Comparison of ENCODE assay signal across 12 cellular contexts in genomic region chr17:62098623-62099231, GRCh38. TPM values are rescaled to one million over a fixed set of nuclear protein-coding genes. Genes with fewer than 3 reads are reported as not detected.
DNase-seq lines count a peak whose midpoint lies in the region; ATAC-seq and TF ChIP-seq lines count a peak whose summit lies in the region.
"Had no signal": no experiment of that assay in that cellular context is flagged by ENCODE, and none has a peak within 500 bp of the region (broad histone marks: within the 10 kb centered on the region; RNA-seq: fewer than 3 reads in every experiment).

No MANE protein-coding gene starts in this region.

- H3K27ac ChIP-seq in prostate gland (no peak overlapping the region), GM23338 (ENCODE audit: low read depth) (no peak overlapping the region)
- H3K27ac ChIP-seq: VCaP had no signal

- no peaks in the 10 kb centered on the region for H3K36me3 Mint-ChIP-seq in activated CD8-positive, alpha-beta T cell treated with anti-CD3 and anti-CD28 coated beads, Interleukin-2, amount 10 ng/mL, durations not matched to agents 7 days and 5 days (ENCODE audit: low read depth)
- no peaks in the 10 kb centered on the region; the same call in 2 of the 3 replicates for H3K36me3 Mint-ChIP-seq in GM23338 (ENCODE audit: low read depth)
- H3K36me3 Mint-ChIP-seq: brain had no signal

- H3K4me3 Mint-ChIP-seq in activated CD8-positive, alpha-beta T cell treated with anti-CD3 and anti-CD28 coated beads, Interleukin-2, amount 10 ng/mL, durations not matched to agents 7 days and 5 days = no peak overlapping the region
- no peak overlapping the region for H3K4me3 Mint-ChIP-seq in GM23338
- H3K4me3 Mint-ChIP-seq: brain had no signal

- CTCF ChIA-PET in activated CD8-positive, alpha-beta T cell treated with anti-CD3 and anti-CD28 coated beads, Interleukin-2, amount 10 ng/mL, durations not matched to agents 7 days and 5 days (lab: Charles Lee) = interaction anchor here (1.0 to 9.1 kb wide), 4 partner anchors 11 to 33 kb away, joined by 3 to 74 read pairs (median 4); no protein-coding TSS in a partner anchor

- H4K20me1 ChIP-seq in GM23338 (replicated peaks; ENCODE audit: insufficient read depth) = no peaks in the 10 kb centered on the region

- H3K4me1 ChIP-seq in prostate gland (replicated peaks) (no peaks in the 10 kb centered on the region), GM23338 (ENCODE audit: insufficient read depth) (no peaks in the 10 kb centered on the region)

- TF ChIP-seq POLR2A in prostate gland (IDR thresholded peaks at IDR 0.05) = no peak

- H3K4me1 Mint-ChIP-seq in activated CD8-positive, alpha-beta T cell treated with anti-CD3 and anti-CD28 coated beads, Interleukin-2, amount 10 ng/mL, durations not matched to agents 7 days and 5 days (ENCODE audit: low read depth) = peaks cover 10% of the 10 kb centered on the region
- peaks cover 2% of the 10 kb centered on the region; the same call in 1 of the 3 replicates for H3K4me1 Mint-ChIP-seq in GM23338
- H3K4me1 Mint-ChIP-seq: brain had no signal

- H3K36me3 ChIP-seq in prostate gland = no peaks in the 10 kb centered on the region
- H3K36me3 ChIP-seq in GM23338 (ENCODE audit: insufficient read depth) = no peaks in the 10 kb centered on the region

- WGBS in prostate gland = 94% methylated on average over 4 of the region's 4 CpGs

- H3K27me3 ChIP-seq in prostate gland (replicated peaks; ENCODE audit: insufficient read depth) = no peaks in the 10 kb centered on the region
- H3K27me3 ChIP-seq in GM23338 (ENCODE audit: insufficient read depth) = no peaks in the 10 kb centered on the region

- TF ChIP-seq CTCF in prostate gland (IDR thresholded peaks at IDR 0.05) (no peak), GM23338 (conservative IDR thresholded peaks at IDR 0.05; ENCODE audit: low read depth in 2 of 2) (no peak)

- POLR2A ChIA-PET in activated CD8-positive, alpha-beta T cell treated with anti-CD3 and anti-CD28 coated beads, Interleukin-2, amount 10 ng/mL, durations not matched to agents 7 days and 5 days (lab: Charles Lee) = interaction anchor here (0.9 kb wide), 1 partner anchor 12 kb away, joined by 3 read pairs; no protein-coding TSS in a partner anchor

- peak; percentile 66 for ATAC-seq in GM18499 (IDR thresholded peaks at IDR 0.05; ENCODE audit: insufficient read depth, unreplicated experiment)
- peak; percentile 80 for ATAC-seq in GM19468 (IDR thresholded peaks at IDR 0.05; ENCODE audit: extremely low read depth, unreplicated experiment)
- ATAC-seq in HG03066 (IDR thresholded peaks at IDR 0.05; ENCODE audit: low read depth, unreplicated experiment) = peak; percentile 89
- ATAC-seq in activated CD8-positive, alpha-beta T cell treated with anti-CD3 and anti-CD28 coated beads, Interleukin-2, amount 10 ng/mL, durations not matched to agents 7 days and 5 days = no peak
- no peak for ATAC-seq in Right ventricle myocardium inferior
- no peak for ATAC-seq in GM23338

- H3K9me2 ChIP-seq in GM23338 (ENCODE audit: insufficient read depth) = no peaks in the 10 kb centered on the region

- no peaks in the 10 kb centered on the region for H3K9me3 ChIP-seq in prostate gland
- H3K9me3 ChIP-seq: Caco-2 had no signal

- H3K4me3 ChIP-seq in prostate gland (no peak overlapping the region), GM23338 (no peak overlapping the region)

- H3F3A ChIP-seq in GM23338 (replicated peaks; ENCODE audit: low read depth) = no peaks in the 10 kb centered on the region

- no peaks in the 10 kb centered on the region for H3K79me2 ChIP-seq in GM23338 (replicated peaks; ENCODE audit: insufficient read depth)

- DNase-seq in activated CD8-positive, alpha-beta T cell treated with anti-CD3 and anti-CD28 coated beads, Interleukin-2, amount 10 ng/mL, durations not matched to agents 7 days and 5 days = no peak
- DNase-seq in cerebellum (ENCODE audit: low spot score) (no peak), prostate gland (ENCODE audit: low spot score) (no peak), Right ventricle myocardium inferior (ENCODE audit: missing footprints) (no peak), GM23338 (ENCODE audit: low spot score) (no peak)
- DNase-seq: Caco-2; stimulated activated CD4-positive, alpha-beta T cell treated with anti-CD3 and anti-CD28 coated beads, Interleukin-2, amount 100 ng/mL, for 48 hours had no signal

- peaks cover 2% of the 10 kb centered on the region for H3K27me3 Mint-ChIP-seq in activated CD8-positive, alpha-beta T cell treated with anti-CD3 and anti-CD28 coated beads, Interleukin-2, amount 10 ng/mL, durations not matched to agents 7 days and 5 days (ENCODE audit: low read depth)
- no peaks in the 10 kb centered on the region for H3K27me3 Mint-ChIP-seq in GM23338 (ENCODE audit: insufficient read depth, low read depth, poor library complexity)

- peak overlapping the region; percentile 2 for H3K27ac Mint-ChIP-seq in activated CD8-positive, alpha-beta T cell treated with anti-CD3 and anti-CD28 coated beads, Interleukin-2, amount 10 ng/mL, durations not matched to agents 7 days and 5 days
- no peak overlapping the region for H3K27ac Mint-ChIP-seq in GM23338
- H3K27ac Mint-ChIP-seq: brain had no signal

- H3K9me3 Mint-ChIP-seq in activated CD8-positive, alpha-beta T cell treated with anti-CD3 and anti-CD28 coated beads, Interleukin-2, amount 10 ng/mL, durations not matched to agents 7 days and 5 days (ENCODE audit: insufficient read depth) = no peaks in the 10 kb centered on the region
- H3K9me3 Mint-ChIP-seq in GM23338 = no peaks in the 10 kb centered on the region; the same call in 2 of the 3 replicates
- H3K9me3 Mint-ChIP-seq: brain had no signal

- H3K4me2 ChIP-seq in GM23338 = no peak overlapping the region

- intact Hi-C loops in prostate gland (cut with DNase I) (no loop called here), Right ventricle myocardium inferior (cut with DNase I) (no loop called here)

- H2AFZ ChIP-seq in GM23338 = no peak overlapping the region

TF ChIP-seq in GM23338, 12 proteins besides CTCF, POLR2A, EP300 and RAD21:
- TF ChIP-seq POLR2AphosphoS5 (IDR thresholded peaks at IDR 0.05; ENCODE audit: low read depth) (no peak), EZH2 (IDR thresholded peaks at IDR 0.05; ENCODE audit: low read depth, unreplicated experiment) (no peak), ZNF331 (CRISPR knock-in tag; IDR thresholded peaks at IDR 0.05; ENCODE audit: low read depth) (no peak), EZH2phosphoT487 (IDR thresholded peaks at IDR 0.05; ENCODE audit: unreplicated experiment) (no peak), NANOG (IDR thresholded peaks at IDR 0.05; ENCODE audit: borderline replicate concordance) (no peak), STAT1 (IDR thresholded peaks at IDR 0.05; ENCODE audit: unreplicated experiment) (no peak), ETS1 (IDR thresholded peaks at IDR 0.05) (no peak), CREB1 (CRISPR knock-in tag; IDR thresholded peaks at IDR 0.05; ENCODE audit: low read depth) (no peak), JUNB (IDR thresholded peaks at IDR 0.05; ENCODE audit: unreplicated experiment) (no peak)

RNA-seq across cellular contexts. Expression of gene MED13, which starts 33.6 kb away (rescaled TPM):
- 10 to 100 TPM; 46.9 to 52.9 TPM for total RNA-seq in activated CD8-positive, alpha-beta T cell treated with anti-CD3 and anti-CD28 coated beads, Interleukin-2, amount 10 ng/mL, durations not matched to agents 7 days and 5 days
- total RNA-seq in cerebellum (119 TPM), prostate gland (10 to 100 TPM; 45.4 to 72.1 TPM), Right ventricle myocardium inferior (28.3 TPM)
- 45.8 and 47.1 TPM in 2 replicates for total RNA-seq in GM23338 (2014; rRNA removed; shearing (Covaris generic))
- 11.8 and 13.0 TPM in 2 replicates for polyA plus RNA-seq in GM23338 (2016; fragmentation: Nextera tagmentation; extraction: Ambion mirVana)

Comparison
In these comparisons a context has a peak if more than half of its experiments do, and no peak if none do; other contexts are left out.
1. ATAC-seq: peak in GM18499 (single experiment), GM19468 (single experiment) and HG03066 (single experiment); none in activated CD8-positive, alpha-beta T cell treated with anti-CD3 and anti-CD28 coated beads, Interleukin-2, amount 10 ng/mL, durations not matched to agents 7 days and 5 days (single experiment), Right ventricle myocardium inferior (single experiment) and GM23338 (single experiment).